ENCODE assay signal across 1 cellular context in the genomic region with DNA sequence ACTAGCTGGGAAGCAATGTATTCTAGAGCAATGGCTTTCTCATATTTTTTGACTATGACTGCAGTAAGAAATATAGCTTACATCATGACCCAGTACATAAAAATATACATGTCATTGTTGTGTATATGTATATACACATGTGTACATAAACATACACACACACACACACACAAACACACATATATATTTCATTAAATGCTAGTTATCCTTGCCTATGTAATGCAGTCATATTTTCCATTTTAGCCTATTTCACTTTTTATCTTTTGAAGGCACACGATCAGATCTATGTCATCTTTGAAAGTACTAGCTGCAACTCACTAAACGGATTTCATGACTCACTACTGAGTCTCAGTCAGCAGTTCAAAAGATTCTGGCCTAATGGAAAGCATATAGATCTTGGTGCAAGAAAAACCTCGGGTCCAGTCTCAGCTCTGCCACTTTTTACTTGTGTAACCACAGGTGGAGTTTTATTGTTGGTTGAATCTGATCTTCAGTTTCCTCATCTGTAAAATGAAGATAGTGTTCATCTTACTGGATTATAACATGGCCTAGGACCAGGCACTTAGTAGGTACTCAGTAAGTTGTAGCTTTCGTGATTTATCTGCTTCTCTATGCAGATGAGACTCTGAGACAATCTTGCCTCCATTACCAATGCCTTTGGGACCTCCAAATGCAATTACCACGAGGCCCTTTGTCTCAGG.
TF ChIP-seq lines count a peak whose summit lies in the region.

No MANE protein-coding gene starts in this region.

TF ChIP-seq in K562, 482 proteins besides CTCF, POLR2A, EP300 and RAD21 (continued from another document and continues in another):
- TF ChIP-seq, protein P1, sequence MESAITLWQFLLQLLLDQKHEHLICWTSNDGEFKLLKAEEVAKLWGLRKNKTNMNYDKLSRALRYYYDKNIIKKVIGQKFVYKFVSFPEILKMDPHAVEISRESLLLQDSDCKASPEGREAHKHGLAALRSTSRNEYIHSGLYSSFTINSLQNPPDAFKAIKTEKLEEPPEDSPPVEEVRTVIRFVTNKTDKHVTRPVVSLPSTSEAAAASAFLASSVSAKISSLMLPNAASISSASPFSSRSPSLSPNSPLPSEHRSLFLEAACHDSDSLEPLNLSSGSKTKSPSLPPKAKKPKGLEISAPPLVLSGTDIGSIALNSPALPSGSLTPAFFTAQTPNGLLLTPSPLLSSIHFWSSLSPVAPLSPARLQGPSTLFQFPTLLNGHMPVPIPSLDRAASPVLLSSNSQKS (CRISPR knock-in tag; IDR thresholded peaks at IDR 0.05) = no peak
- TF ChIP-seq ZNF121 (CRISPR knock-in tag; conservative IDR thresholded peaks at IDR 0.05) (no peak), CBFB (CRISPR knock-in tag; IDR thresholded peaks at IDR 0.05) (no peak), SMARCA4 (IDR thresholded peaks at IDR 0.05) (peak; percentile 98), ZBTB8A (IDR thresholded peaks at IDR 0.05; ENCODE audit: partially characterized antibody) (no peak), PCBP1 (IDR thresholded peaks at IDR 0.05; ENCODE audit: low read depth, low read length, poor library complexity, severe bottlenecking) (no peak), SMAD1 (IDR thresholded peaks at IDR 0.05; ENCODE audit: low read depth, low read length, partially characterized antibody) (no peak), ZFPM2 (CRISPR knock-in tag; IDR thresholded peaks at IDR 0.05) (0 out of 2 replicates have a peak, but pooled peaks have one; percentile 51), NCOA6 (IDR thresholded peaks at IDR 0.05) (no peak), TBP (optimal IDR thresholded peaks at IDR 0.05; ENCODE audit: low read depth, low read length) (peak; percentile 25), ATF7 (IDR thresholded peaks at IDR 0.05) (peak; percentile 88), MYC (IDR thresholded peaks at IDR 0.05; ENCODE audit: low read depth, low read length) (no peak), MYC (CRISPR knock-in tag; IDR thresholded peaks at IDR 0.05; ENCODE audit: borderline replicate concordance, low read depth) (no peak), TAL1 (IDR thresholded peaks at IDR 0.05) (peak; percentile 69), ZNF324 (CRISPR knock-in tag; IDR thresholded peaks at IDR 0.05) (no peak), ELF4 (CRISPR knock-in tag; IDR thresholded peaks at IDR 0.05) (no peak), BCOR (IDR thresholded peaks at IDR 0.05) (no peak), HNRNPUL1 (IDR thresholded peaks at IDR 0.05; ENCODE audit: low read length) (no peak), ZC3H4 (CRISPR knock-in tag; IDR thresholded peaks at IDR 0.05; ENCODE audit: borderline replicate concordance) (no peak), BMI1 (IDR thresholded peaks at IDR 0.05; ENCODE audit: low read length) (no peak), PHTF2 (CRISPR knock-in tag; IDR thresholded peaks at IDR 0.05) (no peak), RAD51 (IDR thresholded peaks at IDR 0.05; ENCODE audit: borderline replicate concordance, low read depth) (no peak), ZNF124 (CRISPR knock-in tag; IDR thresholded peaks at IDR 0.05) (no peak), HMG20B (CRISPR knock-in tag; IDR thresholded peaks at IDR 0.05) (no peak), POLR3A (IDR thresholded peaks at IDR 0.05; ENCODE audit: borderline replicate concordance, extremely low read depth, insufficient read depth, insufficient read length) (no peak), ZBTB1 (CRISPR knock-in tag; IDR thresholded peaks at IDR 0.05; ENCODE audit: borderline replicate concordance, low read depth) (no peak), ZNF431 (CRISPR knock-in tag; IDR thresholded peaks at IDR 0.05) (no peak), FOXJ2 (tag; IDR thresholded peaks at IDR 0.05) (peak; percentile 91), MEIS2 (IDR thresholded peaks at IDR 0.05; ENCODE audit: partially characterized antibody) (peak; percentile 72), NONO (IDR thresholded peaks at IDR 0.05; ENCODE audit: low read depth in 2 of 2, low read length in 1 of 2) (no peak), RBM14 (IDR thresholded peaks at IDR 0.05; ENCODE audit: borderline replicate concordance, insufficient read depth, low read depth, low read length) (no peak), TEAD4 (IDR thresholded peaks at IDR 0.05; ENCODE audit: low read length) (peak; percentile 83), TEAD4 (CRISPR knock-in tag; IDR thresholded peaks at IDR 0.05; ENCODE audit: borderline replicate concordance) (no peak), RFX7 (CRISPR knock-in tag; IDR thresholded peaks at IDR 0.05) (no peak), ARNT (IDR thresholded peaks at IDR 0.05) (peak; percentile 52 to 88; a peak in 3 of 4 replicates), BRD4 (IDR thresholded peaks at IDR 0.05) (no peak), GATAD2B (IDR thresholded peaks at IDR 0.05; ENCODE audit: borderline replicate concordance) (no peak), MECOM (CRISPR knock-in tag; IDR thresholded peaks at IDR 0.05) (no peak), ZNF561 (CRISPR knock-in tag; conservative IDR thresholded peaks at IDR 0.05) (no peak), SLC30A9 (CRISPR knock-in tag; IDR thresholded peaks at IDR 0.05) (no peak), NCOA1 (IDR thresholded peaks at IDR 0.05; ENCODE audit: low read depth) (peak; percentile 74; the same call in 1 of the 2 replicates), ZNF165 (CRISPR knock-in tag; IDR thresholded peaks at IDR 0.05; ENCODE audit: borderline replicate concordance) (no peak)
- TF ChIP-seq, protein P2, sequence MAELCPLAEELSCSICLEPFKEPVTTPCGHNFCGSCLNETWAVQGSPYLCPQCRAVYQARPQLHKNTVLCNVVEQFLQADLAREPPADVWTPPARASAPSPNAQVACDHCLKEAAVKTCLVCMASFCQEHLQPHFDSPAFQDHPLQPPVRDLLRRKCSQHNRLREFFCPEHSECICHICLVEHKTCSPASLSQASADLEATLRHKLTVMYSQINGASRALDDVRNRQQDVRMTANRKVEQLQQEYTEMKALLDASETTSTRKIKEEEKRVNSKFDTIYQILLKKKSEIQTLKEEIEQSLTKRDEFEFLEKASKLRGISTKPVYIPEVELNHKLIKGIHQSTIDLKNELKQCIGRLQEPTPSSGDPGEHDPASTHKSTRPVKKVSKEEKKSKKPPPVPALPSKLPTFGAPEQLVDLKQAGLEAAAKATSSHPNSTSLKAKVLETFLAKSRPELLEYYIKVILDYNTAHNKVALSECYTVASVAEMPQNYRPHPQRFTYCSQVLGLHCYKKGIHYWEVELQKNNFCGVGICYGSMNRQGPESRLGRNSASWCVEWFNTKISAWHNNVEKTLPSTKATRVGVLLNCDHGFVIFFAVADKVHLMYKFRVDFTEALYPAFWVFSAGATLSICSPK (IDR thresholded peaks at IDR 0.05; ENCODE audit: borderline replicate concordance) = no peak
- TF ChIP-seq, protein P3, sequence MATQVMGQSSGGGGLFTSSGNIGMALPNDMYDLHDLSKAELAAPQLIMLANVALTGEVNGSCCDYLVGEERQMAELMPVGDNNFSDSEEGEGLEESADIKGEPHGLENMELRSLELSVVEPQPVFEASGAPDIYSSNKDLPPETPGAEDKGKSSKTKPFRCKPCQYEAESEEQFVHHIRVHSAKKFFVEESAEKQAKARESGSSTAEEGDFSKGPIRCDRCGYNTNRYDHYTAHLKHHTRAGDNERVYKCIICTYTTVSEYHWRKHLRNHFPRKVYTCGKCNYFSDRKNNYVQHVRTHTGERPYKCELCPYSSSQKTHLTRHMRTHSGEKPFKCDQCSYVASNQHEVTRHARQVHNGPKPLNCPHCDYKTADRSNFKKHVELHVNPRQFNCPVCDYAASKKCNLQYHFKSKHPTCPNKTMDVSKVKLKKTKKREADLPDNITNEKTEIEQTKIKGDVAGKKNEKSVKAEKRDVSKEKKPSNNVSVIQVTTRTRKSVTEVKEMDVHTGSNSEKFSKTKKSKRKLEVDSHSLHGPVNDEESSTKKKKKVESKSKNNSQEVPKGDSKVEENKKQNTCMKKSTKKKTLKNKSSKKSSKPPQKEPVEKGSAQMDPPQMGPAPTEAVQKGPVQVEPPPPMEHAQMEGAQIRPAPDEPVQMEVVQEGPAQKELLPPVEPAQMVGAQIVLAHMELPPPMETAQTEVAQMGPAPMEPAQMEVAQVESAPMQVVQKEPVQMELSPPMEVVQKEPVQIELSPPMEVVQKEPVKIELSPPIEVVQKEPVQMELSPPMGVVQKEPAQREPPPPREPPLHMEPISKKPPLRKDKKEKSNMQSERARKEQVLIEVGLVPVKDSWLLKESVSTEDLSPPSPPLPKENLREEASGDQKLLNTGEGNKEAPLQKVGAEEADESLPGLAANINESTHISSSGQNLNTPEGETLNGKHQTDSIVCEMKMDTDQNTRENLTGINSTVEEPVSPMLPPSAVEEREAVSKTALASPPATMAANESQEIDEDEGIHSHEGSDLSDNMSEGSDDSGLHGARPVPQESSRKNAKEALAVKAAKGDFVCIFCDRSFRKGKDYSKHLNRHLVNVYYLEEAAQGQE (CRISPR knock-in tag; IDR thresholded peaks at IDR 0.05; ENCODE audit: low read depth) = no peak
- TF ChIP-seq, protein P4, sequence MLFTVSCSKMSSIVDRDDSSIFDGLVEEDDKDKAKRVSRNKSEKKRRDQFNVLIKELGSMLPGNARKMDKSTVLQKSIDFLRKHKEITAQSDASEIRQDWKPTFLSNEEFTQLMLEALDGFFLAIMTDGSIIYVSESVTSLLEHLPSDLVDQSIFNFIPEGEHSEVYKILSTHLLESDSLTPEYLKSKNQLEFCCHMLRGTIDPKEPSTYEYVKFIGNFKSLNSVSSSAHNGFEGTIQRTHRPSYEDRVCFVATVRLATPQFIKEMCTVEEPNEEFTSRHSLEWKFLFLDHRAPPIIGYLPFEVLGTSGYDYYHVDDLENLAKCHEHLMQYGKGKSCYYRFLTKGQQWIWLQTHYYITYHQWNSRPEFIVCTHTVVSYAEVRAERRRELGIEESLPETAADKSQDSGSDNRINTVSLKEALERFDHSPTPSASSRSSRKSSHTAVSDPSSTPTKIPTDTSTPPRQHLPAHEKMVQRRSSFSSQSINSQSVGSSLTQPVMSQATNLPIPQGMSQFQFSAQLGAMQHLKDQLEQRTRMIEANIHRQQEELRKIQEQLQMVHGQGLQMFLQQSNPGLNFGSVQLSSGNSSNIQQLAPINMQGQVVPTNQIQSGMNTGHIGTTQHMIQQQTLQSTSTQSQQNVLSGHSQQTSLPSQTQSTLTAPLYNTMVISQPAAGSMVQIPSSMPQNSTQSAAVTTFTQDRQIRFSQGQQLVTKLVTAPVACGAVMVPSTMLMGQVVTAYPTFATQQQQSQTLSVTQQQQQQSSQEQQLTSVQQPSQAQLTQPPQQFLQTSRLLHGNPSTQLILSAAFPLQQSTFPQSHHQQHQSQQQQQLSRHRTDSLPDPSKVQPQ (CRISPR knock-in tag; IDR thresholded peaks at IDR 0.05; ENCODE audit: borderline replicate concordance) = no peak
- TF ChIP-seq, protein P5, sequence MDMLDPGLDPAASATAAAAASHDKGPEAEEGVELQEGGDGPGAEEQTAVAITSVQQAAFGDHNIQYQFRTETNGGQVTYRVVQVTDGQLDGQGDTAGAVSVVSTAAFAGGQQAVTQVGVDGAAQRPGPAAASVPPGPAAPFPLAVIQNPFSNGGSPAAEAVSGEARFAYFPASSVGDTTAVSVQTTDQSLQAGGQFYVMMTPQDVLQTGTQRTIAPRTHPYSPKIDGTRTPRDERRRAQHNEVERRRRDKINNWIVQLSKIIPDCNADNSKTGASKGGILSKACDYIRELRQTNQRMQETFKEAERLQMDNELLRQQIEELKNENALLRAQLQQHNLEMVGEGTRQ (CRISPR knock-in tag; IDR thresholded peaks at IDR 0.05) = no peak
- TF ChIP-seq, protein P6, sequence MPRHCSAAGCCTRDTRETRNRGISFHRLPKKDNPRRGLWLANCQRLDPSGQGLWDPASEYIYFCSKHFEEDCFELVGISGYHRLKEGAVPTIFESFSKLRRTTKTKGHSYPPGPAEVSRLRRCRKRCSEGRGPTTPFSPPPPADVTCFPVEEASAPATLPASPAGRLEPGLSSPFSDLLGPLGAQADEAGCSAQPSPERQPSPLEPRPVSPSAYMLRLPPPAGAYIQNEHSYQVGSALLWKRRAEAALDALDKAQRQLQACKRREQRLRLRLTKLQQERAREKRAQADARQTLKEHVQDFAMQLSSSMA (CRISPR knock-in tag; IDR thresholded peaks at IDR 0.05) = no peak
- TF ChIP-seq, protein P7, sequence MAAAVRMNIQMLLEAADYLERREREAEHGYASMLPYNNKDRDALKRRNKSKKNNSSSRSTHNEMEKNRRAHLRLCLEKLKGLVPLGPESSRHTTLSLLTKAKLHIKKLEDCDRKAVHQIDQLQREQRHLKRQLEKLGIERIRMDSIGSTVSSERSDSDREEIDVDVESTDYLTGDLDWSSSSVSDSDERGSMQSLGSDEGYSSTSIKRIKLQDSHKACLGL (CRISPR knock-in tag; IDR thresholded peaks at IDR 0.05; ENCODE audit: borderline replicate concordance, poor library complexity, severe bottlenecking) = no peak
- TF ChIP-seq, protein P8, sequence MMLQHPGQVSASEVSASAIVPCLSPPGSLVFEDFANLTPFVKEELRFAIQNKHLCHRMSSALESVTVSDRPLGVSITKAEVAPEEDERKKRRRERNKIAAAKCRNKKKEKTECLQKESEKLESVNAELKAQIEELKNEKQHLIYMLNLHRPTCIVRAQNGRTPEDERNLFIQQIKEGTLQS (IDR thresholded peaks at IDR 0.05) = peak; percentile 96
- TF ChIP-seq, protein P8 (CRISPR knock-in tag; conservative IDR thresholded peaks at IDR 0.05) = peak; percentile 45; the same call in 1 of the 2 replicates
- TF ChIP-seq, protein P9, sequence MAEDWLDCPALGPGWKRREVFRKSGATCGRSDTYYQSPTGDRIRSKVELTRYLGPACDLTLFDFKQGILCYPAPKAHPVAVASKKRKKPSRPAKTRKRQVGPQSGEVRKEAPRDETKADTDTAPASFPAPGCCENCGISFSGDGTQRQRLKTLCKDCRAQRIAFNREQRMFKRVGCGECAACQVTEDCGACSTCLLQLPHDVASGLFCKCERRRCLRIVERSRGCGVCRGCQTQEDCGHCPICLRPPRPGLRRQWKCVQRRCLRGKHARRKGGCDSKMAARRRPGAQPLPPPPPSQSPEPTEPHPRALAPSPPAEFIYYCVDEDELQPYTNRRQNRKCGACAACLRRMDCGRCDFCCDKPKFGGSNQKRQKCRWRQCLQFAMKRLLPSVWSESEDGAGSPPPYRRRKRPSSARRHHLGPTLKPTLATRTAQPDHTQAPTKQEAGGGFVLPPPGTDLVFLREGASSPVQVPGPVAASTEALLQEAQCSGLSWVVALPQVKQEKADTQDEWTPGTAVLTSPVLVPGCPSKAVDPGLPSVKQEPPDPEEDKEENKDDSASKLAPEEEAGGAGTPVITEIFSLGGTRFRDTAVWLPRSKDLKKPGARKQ (CRISPR knock-in tag; IDR thresholded peaks at IDR 0.05) = no peak
- TF ChIP-seq, protein P10, sequence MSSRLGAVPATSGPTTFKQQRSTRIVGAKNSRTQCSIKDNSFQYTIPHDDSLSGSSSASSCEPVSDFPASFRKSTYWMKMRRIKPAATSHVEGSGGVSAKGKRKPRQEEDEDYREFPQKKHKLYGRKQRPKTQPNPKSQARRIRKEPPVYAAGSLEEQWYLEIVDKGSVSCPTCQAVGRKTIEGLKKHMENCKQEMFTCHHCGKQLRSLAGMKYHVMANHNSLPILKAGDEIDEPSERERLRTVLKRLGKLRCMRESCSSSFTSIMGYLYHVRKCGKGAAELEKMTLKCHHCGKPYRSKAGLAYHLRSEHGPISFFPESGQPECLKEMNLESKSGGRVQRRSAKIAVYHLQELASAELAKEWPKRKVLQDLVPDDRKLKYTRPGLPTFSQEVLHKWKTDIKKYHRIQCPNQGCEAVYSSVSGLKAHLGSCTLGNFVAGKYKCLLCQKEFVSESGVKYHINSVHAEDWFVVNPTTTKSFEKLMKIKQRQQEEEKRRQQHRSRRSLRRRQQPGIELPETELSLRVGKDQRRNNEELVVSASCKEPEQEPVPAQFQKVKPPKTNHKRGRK (tag; IDR thresholded peaks at IDR 0.05) = no peak
